ENCODE assay signal across 8 cellular contexts in genomic region chrX:135985974-135986312, GRCh38. TPM values are rescaled to one million over a fixed set of nuclear protein-coding genes. Genes with fewer than 3 reads are reported as not detected.
DNase-seq lines count a peak whose midpoint lies in the region; ATAC-seq, FAIRE-seq and TF ChIP-seq lines count a peak whose summit lies in the region.

No MANE protein-coding gene starts in this region.

- H3K4me1 ChIP-seq in GM12878 (ENCODE audit: control insufficient read depth, insufficient read depth, low read length): no peaks in the 10 kb centered on the region
- H3K4me1 ChIP-seq in right lobe of liver: peaks cover 0 to 6% (median 0%) of the 10 kb centered on the region in 4 donors
- peaks cover 0 to 5% (median 1%) of the 10 kb centered on the region in 4 donors for H3K4me1 ChIP-seq in tibial artery

- H4K20me1 ChIP-seq in GM12878 (ENCODE audit: control insufficient read depth, insufficient read depth): no peaks in the 10 kb centered on the region

- no peak for TF ChIP-seq EP300 in GM12878 (IDR thresholded peaks at IDR 0.05; ENCODE audit: borderline replicate concordance in 1 of 2, control insufficient read depth in 1 of 2, low read depth in 2 of 2, low read length in 2 of 2)

- POLR2A ChIA-PET in GM12878 (lab: Charles Lee): interaction anchor here (1.7 kb wide), 1 partner anchor 12 kb away, joined by 4 read pairs; the partner anchor contains the start of gene MMGT1

- H3K36me3 ChIP-seq in GM12878 (ENCODE audit: control insufficient read depth in 2 of 2, insufficient read depth in 2 of 2, low read length in 1 of 2): no peaks in the 10 kb centered on the region
- no peaks in the 10 kb centered on the region for H3K36me3 ChIP-seq in right lobe of liver
- H3K36me3 ChIP-seq in tibial artery: no peaks in the 10 kb centered on the region

- SMC1A ChIA-PET in GM12878 (lab: Charles Lee; ENCODE audit: uncharacterized antibody, unreplicated experiment): interaction anchor here (0.5 kb wide), 1 partner anchor 470 kb away, joined by 3 read pairs; no protein-coding TSS in a partner anchor

- peaks cover 1% of the 10 kb centered on the region for H3K36me3 Mint-ChIP-seq in activated T-cell treated with anti-CD3 and anti-CD28 coated beads, Interleukin-2, amount 50 U/mL, for 4 hours (ENCODE audit: insufficient read depth)

- no peak overlapping the region; the same call in 1 of the 2 replicates for H3K9ac ChIP-seq in GM12878 (ENCODE audit: control insufficient read depth, insufficient read depth, low read length)

- ATAC-seq in activated T-cell treated with anti-CD3 and anti-CD28 coated beads, Interleukin-2, amount 50 U/mL, for 4 hours: no peak
- ATAC-seq in GM12878 (peak; percentile 4; the same call in 2 of the 3 replicates), right lobe of liver (peak in 3 of 4 donors; percentile 8 to 43 (median 17)), HG03045 (IDR thresholded peaks at IDR 0.05; ENCODE audit: unreplicated experiment) (no peak), GM19328 (IDR thresholded peaks at IDR 0.05; ENCODE audit: unreplicated experiment) (no peak)

- TF ChIP-seq RAD21 in GM12878 (IDR thresholded peaks at IDR 0.05; ENCODE audit: insufficient read depth, low read depth, low read length): no peak

- 35% methylated on average over 10 of the region's 14 CpGs for WGBS in GM12878 (ENCODE audit: insufficient coverage, insufficient replicate concordance, low lambda C conversion rate, missing lambda C conversion rate)
- WGBS in right lobe of liver (ENCODE audit: insufficient coverage, low coverage, low lambda C conversion rate, missing lambda C conversion rate): 23% methylated on average over 14 of the region's 14 CpGs

- FAIRE-seq in GM12878 (lab: Jason Lieb, UNC) (no peak), GM19239 (lab: Jason Lieb, UNC) (no peak)

- no peak for TF ChIP-seq POLR2A in GM12878 (IDR thresholded peaks at IDR 0.05; ENCODE audit: low read depth, low read length)
- no peak for TF ChIP-seq POLR2A in right lobe of liver (IDR thresholded peaks at IDR 0.05)

- intact Hi-C loops in GM12878 (cut with micrococcal nuclease; ENCODE audit: unreplicated experiment) (loop anchor here (2.0 kb wide), 2 partner anchors 35 to 511 kb away; partner anchors contain the start of gene HTATSF1), right lobe of liver (cut with DNase I) (no loop called here), tibial artery (cut with DNase I; ENCODE audit: low total_unique reads) (no loop called here)

- H3K4me3 ChIP-seq in GM12878 (peak overlapping the region; percentile 68), right lobe of liver (peak overlapping the region; percentile 66 to 75 (median 67)), tibial artery (peak overlapping the region; percentile 64 to 82)

- peaks cover 62% of the 10 kb centered on the region for H3K4me1 Mint-ChIP-seq in activated T-cell treated with anti-CD3 and anti-CD28 coated beads, Interleukin-2, amount 50 U/mL, for 4 hours (ENCODE audit: low read depth)

- CTCF ChIA-PET in GM12878 (lab: Yijun Ruan, JAX): interaction anchor here (1.1 kb wide), 1 partner anchor 20 kb away, joined by 5 read pairs; no protein-coding TSS in a partner anchor

- peaks cover 6% of the 10 kb centered on the region for H3K79me2 ChIP-seq in GM12878 (ENCODE audit: control insufficient read depth, insufficient read depth, low read length)

- no peak for DNase-seq in activated T-cell treated with anti-CD3 and anti-CD28 coated beads, Interleukin-2, amount 50 U/mL, for 4 hours
- no peak for DNase-seq in activated T-cell treated with anti-CD3 and anti-CD28 coated beads, Interleukin-2, amount 50 U/mL, for 48 hours
- no peak for DNase-seq in GM12878 (ENCODE audit: low read depth, low spot score)
- no peak for DNase-seq in right lobe of liver
- no peak for DNase-seq in tibial artery
- DNase-seq in GM19239 (ENCODE audit: insufficient read length, low spot score): no peak

- H3K27ac ChIP-seq in GM12878 (ENCODE audit: control insufficient read depth, insufficient read depth): no peak overlapping the region
- no peak overlapping the region for H3K27ac ChIP-seq in right lobe of liver
- H3K27ac ChIP-seq in tibial artery: peak overlapping the region; percentile 77 to 81

- H3K27me3 ChIP-seq in GM12878 (replicated peaks in 1 of 2; ENCODE audit: control insufficient read depth in 2 of 2, insufficient read depth in 2 of 2, low read length in 1 of 2): no peaks in the 10 kb centered on the region
- no peaks in the 10 kb centered on the region for H3K27me3 ChIP-seq in right lobe of liver
- H3K27me3 ChIP-seq in tibial artery: no peaks in the 10 kb centered on the region

- peak overlapping the region; percentile 40 for H3K4me2 ChIP-seq in GM12878 (ENCODE audit: control insufficient read depth, insufficient read depth)

- no TSS peak for BruUV-seq in GM12878 (replicated peaks; lab: Mats Ljungman, UMichigan)

- peak overlapping the region; percentile 89 for H3K4me3 Mint-ChIP-seq in activated T-cell treated with anti-CD3 and anti-CD28 coated beads, Interleukin-2, amount 50 U/mL, for 4 hours

- RAD21 ChIA-PET in GM12878 (lab: Charles Lee; ENCODE audit: unreplicated experiment): no interaction called here

- no peak for TF ChIP-seq CTCF in GM12878 (IDR thresholded peaks at IDR 0.05 in 2 of 3, conservative IDR thresholded peaks at IDR 0.05 in 1 of 3; ENCODE audit: control insufficient read depth in 2 of 3, extremely low read depth in 1 of 3, insufficient read depth in 1 of 3, low read depth in 3 of 3, low read length in 3 of 3)
- TF ChIP-seq CTCF in right lobe of liver (IDR thresholded peaks at IDR 0.05): no peak
- TF ChIP-seq CTCF in tibial artery (IDR thresholded peaks at IDR 0.05): no peak

- H3K27me3 Mint-ChIP-seq in activated T-cell treated with anti-CD3 and anti-CD28 coated beads, Interleukin-2, amount 50 U/mL, for 4 hours (ENCODE audit: low read depth): no peaks in the 10 kb centered on the region

- no peak overlapping the region for H2AFZ ChIP-seq in GM12878 (ENCODE audit: control insufficient read depth, low read depth, low read length)

- no peaks in the 10 kb centered on the region for H3K9me3 ChIP-seq in GM12878 (replicated peaks; ENCODE audit: control insufficient read depth, insufficient read depth, low read length)
- no peaks in the 10 kb centered on the region for H3K9me3 ChIP-seq in right lobe of liver
- H3K9me3 ChIP-seq in tibial artery: no peaks in the 10 kb centered on the region

- in situ Hi-C loops in GM12878 (cut with MboI): no loop called here

- H3K9me3 Mint-ChIP-seq in activated T-cell treated with anti-CD3 and anti-CD28 coated beads, Interleukin-2, amount 50 U/mL, for 4 hours: no peaks in the 10 kb centered on the region

TF ChIP-seq in GM12878, 131 proteins besides CTCF, POLR2A, EP300 and RAD21 (continues in another document):
- TF ChIP-seq ZZZ3 (IDR thresholded peaks at IDR 0.05; ENCODE audit: control insufficient read depth, insufficient read length, low read depth): no peak
- no peak for TF ChIP-seq STAT1 (conservative IDR thresholded peaks at IDR 0.05)
- no peak for TF ChIP-seq E2F4 (IDR thresholded peaks at IDR 0.05; ENCODE audit: low read depth, low read length)

RNA-seq across cellular contexts. Expression of gene SLC9A6, which starts 0.7 kb away (rescaled TPM):
- total RNA-seq in activated T-cell treated with anti-CD3 and anti-CD28 coated beads, Interleukin-2, amount 50 U/mL, for 4 hours: 10 to 100 TPM; 11.4 to 13.7 (median 12.2) TPM
- 21.5 and 22.4 TPM in 2 replicates for total RNA-seq in GM12878 (2013; cell fraction: nucleolus; rRNA removed)
- 10.7 and 13.7 TPM in 2 replicates for total RNA-seq in GM12878 (2014; rRNA removed)
- total RNA-seq in GM12878 (2014; rRNA removed; fragmentation: Illumina TruSeq; extraction: Trizol): 11.6 and 12.2 TPM in 2 replicates
- 12.6 and 14.4 TPM in 2 replicates for total RNA-seq in GM12878 (2021)
- polyA plus RNA-seq in GM12878 (2011; ENCODE audit: low read depth): 4.0 TPM
- 10.2 and 12.3 TPM in 2 replicates for polyA plus RNA-seq in GM12878 (2011; rRNA removed)
- 6.4 and 7.0 TPM in 2 replicates for polyA plus RNA-seq in GM12878 (2011; cell fraction: cytosol; rRNA removed)
- polyA plus RNA-seq in GM12878 (2011; cell fraction: nucleus; rRNA removed): 6.1 and 6.3 TPM in 2 replicates
- 3.9 and 5.4 TPM in 2 replicates for polyA plus RNA-seq in GM12878 (2012)
- polyA plus RNA-seq in GM12878 (2014; fragmentation: Illumina TruSeq; extraction: Trizol): 10.6 and 13.8 TPM in 2 replicates
- polyA plus RNA-seq in GM12878 (2014; fragmentation: Nextera tagmentation; extraction: Ambion mirVana): 1 to 10 TPM; 4.5 TPM
- 8.0 and 8.2 TPM in 2 replicates for polyA plus RNA-seq in GM12878 (2014; rRNA removed)
- 10 to 100 TPM; 12.9 to 14.6 TPM for polyA plus RNA-seq in GM12878 (2016; fragmentation: Nextera tagmentation; extraction: Ambion mirVana)
- 19.5 and 19.6 TPM in 2 replicates for polyA minus RNA-seq in GM12878 (2011; rRNA and poly(A)+ RNA removed)
- 3.5 and 9.3 TPM in 2 replicates for polyA minus RNA-seq in GM12878 (2011; cell fraction: cytosol; rRNA and poly(A)+ RNA removed)
- 4.1 and 6.0 TPM in 2 replicates for polyA minus RNA-seq in GM12878 (2011; cell fraction: nucleus; rRNA and poly(A)+ RNA removed)
- total RNA-seq in right lobe of liver: 1 to 10 TPM; 3.6 to 7.6 (median 4.9) TPM

RNA-seq across cellular contexts. Expression of gene MMGT1, which starts 12.2 kb away (rescaled TPM):
- 10 to 100 TPM; 25.6 to 29.0 (median 25.8) TPM for total RNA-seq in activated T-cell treated with anti-CD3 and anti-CD28 coated beads, Interleukin-2, amount 50 U/mL, for 4 hours
- 13.6 and 13.9 TPM in 2 replicates for total RNA-seq in GM12878 (2013; cell fraction: nucleolus; rRNA removed)
- 8.8 and 10.9 TPM in 2 replicates for total RNA-seq in GM12878 (2014; rRNA removed)
- 13.9 and 14.0 TPM in 2 replicates for total RNA-seq in GM12878 (2014; rRNA removed; fragmentation: Illumina TruSeq; extraction: Trizol)
- 15.9 and 16.6 TPM in 2 replicates for total RNA-seq in GM12878 (2021)
- 5.8 TPM for polyA plus RNA-seq in GM12878 (2011; ENCODE audit: low read depth)
- polyA plus RNA-seq in GM12878 (2011; rRNA removed): 14.2 and 21.7 TPM in 2 replicates
- polyA plus RNA-seq in GM12878 (2011; cell fraction: cytosol; rRNA removed): 6.8 and 9.0 TPM in 2 replicates
- 3.5 and 3.7 TPM in 2 replicates for polyA plus RNA-seq in GM12878 (2011; cell fraction: nucleus; rRNA removed)
- 8.7 and 10.6 TPM in 2 replicates for polyA plus RNA-seq in GM12878 (2012)
- 13.3 and 16.9 TPM in 2 replicates for polyA plus RNA-seq in GM12878 (2014; fragmentation: Illumina TruSeq; extraction: Trizol)
- polyA plus RNA-seq in GM12878 (2014; fragmentation: Nextera tagmentation; extraction: Ambion mirVana): 1 to 10 TPM; 9.3 to 9.5 TPM
- polyA plus RNA-seq in GM12878 (2014; rRNA removed): 7.9 and 9.3 TPM in 2 replicates
- polyA plus RNA-seq in GM12878 (2016; fragmentation: Nextera tagmentation; extraction: Ambion mirVana): 10 to 100 TPM; 16.8 to 19.2 TPM
- 16.0 and 17.4 TPM in 2 replicates for polyA minus RNA-seq in GM12878 (2011; rRNA and poly(A)+ RNA removed)
- polyA minus RNA-seq in GM12878 (2011; cell fraction: cytosol; rRNA and poly(A)+ RNA removed): 6.4 and 8.9 TPM in 2 replicates
- polyA minus RNA-seq in GM12878 (2011; cell fraction: nucleus; rRNA and poly(A)+ RNA removed): 4.5 and 6.9 TPM in 2 replicates
- 1 to 10 TPM; 4.4 to 7.4 (median 6.4) TPM for total RNA-seq in right lobe of liver

Comparison
In these comparisons a context has a peak if more than half of its experiments do, and no peak if none do; other contexts are left out.
1. ATAC-seq: peak in GM12878 (single experiment) and right lobe of liver (3 of 4); none in activated T-cell treated with anti-CD3 and anti-CD28 coated beads, Interleukin-2, amount 50 U/mL, for 4 hours (0 of 2), HG03045 (single experiment) and GM19328 (single experiment).
2. H3K27ac ChIP-seq: peak in tibial artery (2 of 2); none in GM12878 (single experiment) and right lobe of liver (0 of 3).
3. Peak in every context shown above with its lines, with median percentiles within 50 percentile points of each other: H3K4me3 ChIP-seq.